In genomic region chr2:43300222-43300621, GRCh38 we compare ENCODE assay signal across 28 cellular contexts.
DNase-seq lines count a peak whose midpoint lies in the region; ATAC-seq and TF ChIP-seq lines count a peak whose summit lies in the region.
"Had no signal": no experiment of that assay in that cellular context is flagged by ENCODE, and none has a peak within 500 bp of the region (broad histone marks: within the 10 kb centered on the region; RNA-seq: fewer than 3 reads in every experiment).

No MANE protein-coding gene starts in this region.

- no peaks in the 10 kb centered on the region for H3K79me2 ChIP-seq in MM.1S (ENCODE audit: low read length)
- no peaks in the 10 kb centered on the region for H3K79me2 ChIP-seq in mesendoderm (ENCODE audit: control insufficient read depth, insufficient read depth, low read length)

- H3K27me3 ChIP-seq in MM.1S (replicated peaks; ENCODE audit: insufficient read depth, low read length) (no peaks in the 10 kb centered on the region), body of pancreas (no peaks in the 10 kb centered on the region), mesendoderm (ENCODE audit: insufficient read depth, low read length, poor library complexity) (no peaks in the 10 kb centered on the region), thoracic aorta (replicated peaks; ENCODE audit: insufficient read depth) (no peaks in the 10 kb centered on the region), dorsolateral prefrontal cortex (no peaks in the 10 kb centered on the region)
- H3K27me3 ChIP-seq: BLaER1 treated with 17β-estradiol and CSF1 and Interleukin-3, amounts not matched to agents 10 nM and 100 nM; cardiac muscle cell; tibial nerve had no signal

- H3K4me1 ChIP-seq in MM.1S (ENCODE audit: low read length) = peaks cover 40% of the 10 kb centered on the region
- peaks cover 38% of the 10 kb centered on the region for H3K4me1 ChIP-seq in body of pancreas
- H3K4me1 ChIP-seq in mesendoderm (ENCODE audit: control insufficient read depth, low read depth, low read length) = no peaks in the 10 kb centered on the region
- H3K4me1 ChIP-seq in thoracic aorta (ENCODE audit: control insufficient read depth in 1 of 2, low read depth in 2 of 2) = peaks cover 44 to 49% of the 10 kb centered on the region in 2 donors

- no peaks in the 10 kb centered on the region for H3K27me3 Mint-ChIP-seq in activated CD4-positive, alpha-beta memory T cell treated with anti-CD3 and anti-CD28 coated beads for 36 hours
- H3K27me3 Mint-ChIP-seq: activated CD4-positive, alpha-beta memory T cell treated with anti-CD3 and anti-CD28 coated beads, Interleukin-2, amount 10 ng/mL, durations not matched to agents 7 days and 5 days; activated naive CD4-positive, alpha-beta T cell treated with anti-CD3 and anti-CD28 coated beads, Interleukin-2, amount 50 U/mL, for 24 hours; activated T-helper 17 cell treated with anti-CD3 and anti-CD28 coated beads, Interleukin-2, amount 50 U/mL, for 72 hours; naive thymus-derived CD8-positive, alpha-beta T cell; stimulated activated naive CD8-positive, alpha-beta T cell treated with anti-CD3 and anti-CD28 coated beads, Interleukin-15, Interleukin-2, amounts not matched to agents 100 ng/mL and 50 ng/mL, for 24 hours had no signal

- no peaks in the 10 kb centered on the region for H3K79me1 ChIP-seq in mesendoderm (ENCODE audit: low read length)

- H3K9me3 ChIP-seq in MM.1S (replicated peaks; ENCODE audit: insufficient read depth, low read length) = no peaks in the 10 kb centered on the region
- no peaks in the 10 kb centered on the region for H3K9me3 ChIP-seq in body of pancreas
- no peaks in the 10 kb centered on the region for H3K9me3 ChIP-seq in thoracic aorta
- H3K9me3 ChIP-seq: Caco-2, tibial nerve had no signal

- H3K36me3 ChIP-seq in MM.1S (replicated peaks; ENCODE audit: insufficient read depth, low read length) (no peaks in the 10 kb centered on the region), body of pancreas (replicated peaks in 1 of 2; ENCODE audit: insufficient read depth in 1 of 2, low read depth in 2 of 2) (no peaks in the 10 kb centered on the region), mesendoderm (ENCODE audit: control insufficient read depth, insufficient read depth, low read length) (no peaks in the 10 kb centered on the region), thoracic aorta (no peaks in the 10 kb centered on the region)
- H3K36me3 ChIP-seq: cardiac muscle cell, tibial nerve had no signal

- POLR2A ChIA-PET in activated CD4-positive, alpha-beta memory T cell treated with anti-CD3 and anti-CD28 coated beads for 36 hours (lab: Charles Lee) = interaction anchor here (0.6 kb wide), 1 partner anchor 112 kb away, joined by 4 read pairs; no protein-coding TSS in a partner anchor

- H4K20me1 ChIP-seq in MM.1S (ENCODE audit: insufficient read depth, low read length) = no peaks in the 10 kb centered on the region
- H4K20me1 ChIP-seq: BLaER1 treated with 17β-estradiol and CSF1 and Interleukin-3, amounts not matched to agents 10 nM and 100 nM had no signal

- TF ChIP-seq CTCF in MM.1S (IDR thresholded peaks at IDR 0.05; ENCODE audit: low read length) (no peak), body of pancreas (IDR thresholded peaks at IDR 0.05) (no peak), thoracic aorta (IDR thresholded peaks at IDR 0.05) (no peak), dorsolateral prefrontal cortex (IDR thresholded peaks at IDR 0.05 in 54 of 56, conservative IDR thresholded peaks at IDR 0.05 in 2 of 56; ENCODE audit: low read depth in 1 of 56, partially characterized antibody in 56 of 56) (no peak)

- no peak for TF ChIP-seq POLR2A in body of pancreas (IDR thresholded peaks at IDR 0.05)

- H3K23ac ChIP-seq in mesendoderm (ENCODE audit: low read length) = no peak overlapping the region

- no peak overlapping the region for H2BK15ac ChIP-seq in mesendoderm (replicated peaks; ENCODE audit: low read depth)

- no peak overlapping the region for H3K4me3 ChIP-seq in MM.1S (ENCODE audit: low read length)
- H3K4me3 ChIP-seq in body of pancreas = no peak overlapping the region
- H3K4me3 ChIP-seq in mesendoderm (ENCODE audit: low read length) = no peak overlapping the region
- peak overlapping the region; percentile 6 for H3K4me3 ChIP-seq in thoracic aorta
- H3K4me3 ChIP-seq in dorsolateral prefrontal cortex = no peak overlapping the region
- H3K4me3 ChIP-seq: BLaER1 treated with 17β-estradiol and CSF1 and Interleukin-3, amounts not matched to agents 10 nM and 100 nM; cardiac muscle cell; tibial nerve had no signal

- H3F3A ChIP-seq in MM.1S (ENCODE audit: insufficient read depth, low read length) = peaks cover 18% of the 10 kb centered on the region

- no peak overlapping the region for H3K4me3 Mint-ChIP-seq in activated CD4-positive, alpha-beta memory T cell treated with anti-CD3 and anti-CD28 coated beads for 36 hours
- H3K4me3 Mint-ChIP-seq: activated CD4-positive, alpha-beta memory T cell treated with anti-CD3 and anti-CD28 coated beads, Interleukin-2, amount 10 ng/mL, durations not matched to agents 7 days and 5 days; activated naive CD4-positive, alpha-beta T cell treated with anti-CD3 and anti-CD28 coated beads, Interleukin-2, amount 50 U/mL, for 24 hours; activated T-helper 17 cell treated with anti-CD3 and anti-CD28 coated beads, Interleukin-2, amount 50 U/mL, for 72 hours; endodermal cell; H9; mesothelial cell of epicardium; naive thymus-derived CD8-positive, alpha-beta T cell; stimulated activated naive CD8-positive, alpha-beta T cell treated with anti-CD3 and anti-CD28 coated beads, Interleukin-15, Interleukin-2, amounts not matched to agents 100 ng/mL and 50 ng/mL, for 24 hours had no signal

- intact Hi-C loops in body of pancreas (cut with DNase I) (no loop called here), dorsolateral prefrontal cortex (cut with DNase I) (loop anchor here in 1 of 2 donors (10.0 kb wide), 1 partner anchor 165 kb away; no protein-coding TSS in a partner anchor)
- intact Hi-C loops in activated CD4-positive, alpha-beta memory T cell treated with anti-CD3 and anti-CD28 coated beads for 36 hours (cut with micrococcal nuclease) = no loop called here

- 79 to 86% methylated on average over 4 of the region's 4 CpGs for WGBS in body of pancreas, 2 donors
- no CpG with 5 or more reads among the region's 4 CpGs for WGBS in mesendoderm (ENCODE audit: extremely low coverage, insufficient coverage, low lambda C conversion rate)

- H3K4me2 ChIP-seq in MM.1S (ENCODE audit: low read depth, low read length) (peak overlapping the region; percentile 59), mesendoderm (ENCODE audit: low read length) (no peak overlapping the region)

- no peak overlapping the region for H2AFZ ChIP-seq in MM.1S (ENCODE audit: low read length)

- H3K18ac ChIP-seq in mesendoderm (ENCODE audit: low read length) = no peak overlapping the region

- H3K27ac ChIP-seq in MM.1S (ENCODE audit: low read length) (peak overlapping the region; percentile 31; the same call in 1 of the 2 replicates), body of pancreas (peak overlapping the region in 3 of 4 donors; percentile 41 to 78 (median 76)), mesendoderm (ENCODE audit: low read depth, low read length) (no peak overlapping the region), thoracic aorta (peak overlapping the region; percentile 74 to 80), dorsolateral prefrontal cortex (peak overlapping the region in 2 of 59 donors; percentile 52 to 53)
- H3K27ac ChIP-seq: BLaER1 treated with 17β-estradiol and CSF1 and Interleukin-3, amounts not matched to agents 10 nM and 100 nM; cardiac muscle cell had no signal

- no peaks in the 10 kb centered on the region for H3K9me3 Mint-ChIP-seq in activated CD4-positive, alpha-beta memory T cell treated with anti-CD3 and anti-CD28 coated beads for 36 hours
- H3K9me3 Mint-ChIP-seq: activated CD4-positive, alpha-beta memory T cell treated with anti-CD3 and anti-CD28 coated beads, Interleukin-2, amount 10 ng/mL, durations not matched to agents 7 days and 5 days; activated naive CD4-positive, alpha-beta T cell treated with anti-CD3 and anti-CD28 coated beads, Interleukin-2, amount 50 U/mL, for 24 hours; activated T-helper 17 cell treated with anti-CD3 and anti-CD28 coated beads, Interleukin-2, amount 50 U/mL, for 72 hours; mesothelial cell of epicardium; naive thymus-derived CD8-positive, alpha-beta T cell; stimulated activated naive CD8-positive, alpha-beta T cell treated with anti-CD3 and anti-CD28 coated beads, Interleukin-15, Interleukin-2, amounts not matched to agents 100 ng/mL and 50 ng/mL, for 24 hours had no signal

- peaks cover 6% of the 10 kb centered on the region for H3K36me3 Mint-ChIP-seq in activated CD4-positive, alpha-beta memory T cell treated with anti-CD3 and anti-CD28 coated beads for 36 hours

- peaks cover 11% of the 10 kb centered on the region for H3K4me1 Mint-ChIP-seq in activated CD4-positive, alpha-beta memory T cell treated with anti-CD3 and anti-CD28 coated beads for 36 hours (ENCODE audit: low read depth)
- H3K4me1 Mint-ChIP-seq: activated T-helper 17 cell treated with anti-CD3 and anti-CD28 coated beads, Interleukin-2, amount 50 U/mL, for 72 hours had no signal

- H3K9ac ChIP-seq in MM.1S (ENCODE audit: low read length) (no peak overlapping the region), mesendoderm (ENCODE audit: low read length) (no peak overlapping the region)

- no peak overlapping the region for H4K8ac ChIP-seq in mesendoderm (ENCODE audit: low read depth, low read length)

- H3K27ac Mint-ChIP-seq in activated CD4-positive, alpha-beta memory T cell treated with anti-CD3 and anti-CD28 coated beads for 36 hours = no peak overlapping the region
- H3K27ac Mint-ChIP-seq: activated CD4-positive, alpha-beta memory T cell treated with anti-CD3 and anti-CD28 coated beads, Interleukin-2, amount 10 ng/mL, durations not matched to agents 7 days and 5 days; activated naive CD4-positive, alpha-beta T cell treated with anti-CD3 and anti-CD28 coated beads, Interleukin-2, amount 50 U/mL, for 24 hours; activated T-helper 17 cell treated with anti-CD3 and anti-CD28 coated beads, Interleukin-2, amount 50 U/mL, for 72 hours; endodermal cell; H9; mesothelial cell of epicardium; stimulated activated naive CD8-positive, alpha-beta T cell treated with anti-CD3 and anti-CD28 coated beads, Interleukin-15, Interleukin-2, amounts not matched to agents 100 ng/mL and 50 ng/mL, for 24 hours had no signal

- ATAC-seq in body of pancreas = no peak
- ATAC-seq in thoracic aorta (ENCODE audit: insufficient number of reproducible peaks, low FRiP score, low read depth) = no peak
- ATAC-seq in GM18909 (IDR thresholded peaks at IDR 0.05; ENCODE audit: poor library complexity, unreplicated experiment) = no peak
- ATAC-seq: naive thymus-derived CD8-positive, alpha-beta T cell had no signal

- DNase-seq in MM.1S = no peak
- DNase-seq in body of pancreas = no peak
- no peak for DNase-seq in mesendoderm
- no peak for DNase-seq in thoracic aorta (ENCODE audit: low spot score)
- no peak for DNase-seq in activated CD4-positive, alpha-beta memory T cell treated with anti-CD3 and anti-CD28 coated beads for 36 hours
- no peak for DNase-seq in dorsolateral prefrontal cortex
- DNase-seq in NOMO-1 treated with dmso at 0.1 percent for 144 hours (lab: John Stamatoyannopoulos, UW; ENCODE audit: unreplicated experiment) = no peak
- DNase-seq: activated CD4-positive, alpha-beta memory T cell treated with anti-CD3 and anti-CD28 coated beads, Interleukin-2, amount 10 ng/mL, durations not matched to agents 7 days and 5 days; activated CD4-positive, CD25-positive, alpha-beta regulatory T cell treated with anti-CD3 and anti-CD28 coated beads, Interleukin-2, amount 50 U/mL, for 72 hours; activated CD8-positive, alpha-beta memory T cell treated with anti-CD3 and anti-CD28 coated beads, Interleukin-2, amount 50 U/mL, for 48 hours; amygdala; Caco-2; endodermal cell; GF-D8; H9; naive thymus-derived CD8-positive, alpha-beta T cell; NCI-H1417 treated with DMSO at 0.1 percent for 48 hours; NCI-H2081 treated with DMSO at 0.1 percent for 48 hours; NCI-H226; T-helper 1 cell had no signal

- H4K5ac ChIP-seq in mesendoderm (ENCODE audit: low read length) = no peak overlapping the region

- CTCF ChIA-PET in activated CD4-positive, alpha-beta memory T cell treated with anti-CD3 and anti-CD28 coated beads for 36 hours (lab: Charles Lee) = no interaction called here

- H3K56ac ChIP-seq in mesendoderm (ENCODE audit: low read length) = peak overlapping the region; percentile 15

- no peak overlapping the region for H2BK120ac ChIP-seq in mesendoderm (ENCODE audit: low read depth, low read length)

- no peak overlapping the region for H3K4ac ChIP-seq in mesendoderm (ENCODE audit: low read depth, low read length)

- no peaks in the 10 kb centered on the region for H3K9me2 ChIP-seq in MM.1S (replicated peaks; ENCODE audit: insufficient read depth, low read length)

- no peak overlapping the region for H2AK5ac ChIP-seq in mesendoderm (ENCODE audit: low read length)

- H2BK5ac ChIP-seq in mesendoderm (ENCODE audit: low read length) = no peak overlapping the region
